In the genomic region with DNA sequence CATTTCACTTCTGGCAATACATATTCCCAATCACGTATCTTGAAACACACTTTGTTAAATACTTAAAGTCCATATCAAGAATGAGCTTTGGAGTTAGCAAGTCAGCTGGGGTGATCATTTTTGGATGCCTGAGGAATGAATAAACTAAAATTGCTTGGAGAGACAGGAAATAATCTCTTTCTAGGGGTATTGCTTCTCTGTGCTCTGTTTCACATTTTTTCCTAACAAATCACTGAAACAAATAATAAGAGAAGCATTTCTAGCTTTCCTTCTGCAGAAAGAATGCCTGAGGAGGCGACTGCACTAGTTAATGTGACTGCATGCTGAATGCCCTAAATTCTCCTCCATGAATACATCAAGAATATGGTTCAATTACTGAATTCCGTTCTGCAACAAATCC, we compare ENCODE assay signal across 19 cellular contexts.
DNase-seq lines count a peak whose midpoint lies in the region; FAIRE-seq and TF ChIP-seq lines count a peak whose summit lies in the region.
"Had no signal": no experiment of that assay in that cellular context is flagged by ENCODE, and none has a peak within 500 bp of the region (broad histone marks: within the 10 kb centered on the region; RNA-seq: fewer than 3 reads in every experiment).

No MANE protein-coding gene starts in this region.

- FAIRE-seq in kidney (lab: Jason Lieb, UNC), result no peak
- FAIRE-seq: A549, colon had no signal

- peak; percentile 72 for DNase-seq in AG10803 (ENCODE audit: low read depth)
- DNase-seq in M059J (ENCODE audit: low read depth), result peak; percentile 11
- no peak for DNase-seq in caudate nucleus (lab: John Stamatoyannopoulos, UW)
- peak; percentile 2 for DNase-seq in myocyte (ENCODE audit: low read depth)
- DNase-seq in kidney, result no peak
- DNase-seq in glomerular visceral epithelial cell (ENCODE audit: extremely low spot score), result no peak
- no peak for DNase-seq in progenitor cell of endocrine pancreas (ENCODE audit: low spot score, unreplicated experiment)
- no peak for DNase-seq in DMS153 treated with DMSO at 0.1 percent for 48 hours (lab: John Stamatoyannopoulos, UW; ENCODE audit: unreplicated experiment)
- DNase-seq: activated CD4-positive, alpha-beta memory T cell treated with anti-CD3 and anti-CD28 coated beads, Interleukin-2, amount 10 ng/mL, durations not matched to agents 7 days and 5 days; activated naive CD4-positive, alpha-beta T cell; activated T-cell treated with anti-CD3 and anti-CD28 coated beads, Interleukin-2, amount 50 U/mL, for 1 hour; H9; islet precursor cell; right cardiac atrium had no signal

- H3K4me3 ChIP-seq in AG10803 (ENCODE audit: low read length) (no peak overlapping the region), kidney (ENCODE audit: low read length in 2 of 2) (no peak overlapping the region)
- H3K4me3 ChIP-seq: A549, suprapubic skin had no signal

- no peak overlapping the region for H3K27ac Mint-ChIP-seq in progenitor cell of endocrine pancreas
- H3K27ac Mint-ChIP-seq: activated CD4-positive, alpha-beta memory T cell treated with anti-CD3 and anti-CD28 coated beads, Interleukin-2, amount 10 ng/mL, durations not matched to agents 7 days and 5 days; CD4-positive, CD25-positive, alpha-beta regulatory T cell had no signal

- H3K4me1 Mint-ChIP-seq in progenitor cell of endocrine pancreas (ENCODE audit: low read depth), result peaks cover 5% of the 10 kb centered on the region
- H3K4me1 Mint-ChIP-seq: activated CD4-positive, alpha-beta memory T cell treated with anti-CD3 and anti-CD28 coated beads, Interleukin-2, amount 10 ng/mL, durations not matched to agents 7 days and 5 days; CD4-positive, CD25-positive, alpha-beta regulatory T cell; H9 had no signal

- H3K9me3 ChIP-seq in kidney (ENCODE audit: control insufficient read depth in 1 of 2, low read length in 2 of 2), result no peaks in the 10 kb centered on the region
- H3K9me3 ChIP-seq: A549, suprapubic skin had no signal

- peaks cover 23% of the 10 kb centered on the region for H3K27me3 Mint-ChIP-seq in progenitor cell of endocrine pancreas
- H3K27me3 Mint-ChIP-seq: activated CD4-positive, alpha-beta memory T cell treated with anti-CD3 and anti-CD28 coated beads, Interleukin-2, amount 10 ng/mL, durations not matched to agents 7 days and 5 days; CD4-positive, CD25-positive, alpha-beta regulatory T cell had no signal

- H3K9me3 Mint-ChIP-seq in progenitor cell of endocrine pancreas (ENCODE audit: low read depth), result no peaks in the 10 kb centered on the region
- H3K9me3 Mint-ChIP-seq: activated CD4-positive, alpha-beta memory T cell treated with anti-CD3 and anti-CD28 coated beads, Interleukin-2, amount 10 ng/mL, durations not matched to agents 7 days and 5 days; CD4-positive, CD25-positive, alpha-beta regulatory T cell; H9 had no signal

- no peaks in the 10 kb centered on the region for H3K4me1 ChIP-seq in kidney (ENCODE audit: control insufficient read depth in 1 of 2, insufficient read depth in 1 of 2, low read depth in 1 of 2, low read length in 2 of 2)
- H3K4me1 ChIP-seq: A549, suprapubic skin had no signal

- intact Hi-C loops in kidney (cut with DNase I), result no loop called here

- no peak for TF ChIP-seq CTCF in AG10803 (conservative IDR thresholded peaks at IDR 0.05; ENCODE audit: low read length)
- no peak for TF ChIP-seq CTCF in kidney (IDR thresholded peaks at IDR 0.05; ENCODE audit: borderline replicate concordance, extremely low read depth, insufficient read depth)
- no peak for TF ChIP-seq CTCF in progenitor cell of endocrine pancreas (IDR thresholded peaks at IDR 0.05; ENCODE audit: unreplicated experiment)

- no peak overlapping the region for H3K9ac ChIP-seq in kidney (ENCODE audit: low read length in 2 of 2)

- H3K36me3 Mint-ChIP-seq in progenitor cell of endocrine pancreas (ENCODE audit: insufficient read depth), result no peaks in the 10 kb centered on the region
- H3K36me3 Mint-ChIP-seq: CD4-positive, CD25-positive, alpha-beta regulatory T cell had no signal

- no peaks in the 10 kb centered on the region for H3K36me3 ChIP-seq in kidney (ENCODE audit: control insufficient read depth in 1 of 2, insufficient read depth in 2 of 2, low read length in 2 of 2)
- H3K36me3 ChIP-seq: suprapubic skin had no signal

- peak overlapping the region; percentile 58 for H3K27ac ChIP-seq in caudate nucleus (ENCODE audit: low read depth, low read length)
- H3K27ac ChIP-seq in kidney (ENCODE audit: low read depth in 2 of 2, low read length in 2 of 2), result no peak overlapping the region
- H3K27ac ChIP-seq: A549, RWPE1, suprapubic skin had no signal

- H3K4me3 Mint-ChIP-seq in progenitor cell of endocrine pancreas (ENCODE audit: low read depth), result no peak overlapping the region
- H3K4me3 Mint-ChIP-seq: activated CD4-positive, alpha-beta memory T cell treated with anti-CD3 and anti-CD28 coated beads, Interleukin-2, amount 10 ng/mL, durations not matched to agents 7 days and 5 days; CD4-positive, CD25-positive, alpha-beta regulatory T cell; H9 had no signal

Comparison
In these comparisons a context has a peak if more than half of its experiments do, and no peak if none do; other contexts are left out.
1. DNase-seq: peak in AG10803 (single experiment), M059J (single experiment) and myocyte (single experiment); none in caudate nucleus (0 of 61), kidney (single experiment), glomerular visceral epithelial cell (single experiment), progenitor cell of endocrine pancreas (single experiment) and DMS153 treated with DMSO at 0.1 percent for 48 hours (single experiment).